ENCODE assay signal across 11 cellular contexts in genomic region chr6:4402477-4402976, GRCh38.
DNase-seq lines count a peak whose midpoint lies in the region; ATAC-seq and TF ChIP-seq lines count a peak whose summit lies in the region.
"Had no signal": no experiment of that assay in that cellular context is flagged by ENCODE, and none has a peak within 500 bp of the region (broad histone marks: within the 10 kb centered on the region; RNA-seq: fewer than 3 reads in every experiment).

No MANE protein-coding gene starts in this region.

- peaks cover 12% of the 10 kb centered on the region for H3K4me1 ChIP-seq in PC-9 (replicated peaks; ENCODE audit: insufficient read depth)

- H3K4me3 Mint-ChIP-seq in nephron, result peak overlapping the region in 1 of 3 experiments; percentile 17

- H3K27ac ChIP-seq in PC-9, result peak overlapping the region; percentile 51; the same call in 1 of the 2 replicates
- H3K27ac ChIP-seq: SK-N-MC had no signal

- CTCF ChIA-PET in PC-9 (lab: Charles Lee), result no interaction called here

- no peaks in the 10 kb centered on the region for H3K36me3 Mint-ChIP-seq in nephron (ENCODE audit: low read depth)

- H3K4me3 ChIP-seq in AG10803 (ENCODE audit: low read length) (no peak overlapping the region), PC-9 (no peak overlapping the region)
- H3K4me3 ChIP-seq: SK-N-MC had no signal

- no peaks in the 10 kb centered on the region for H4K20me1 ChIP-seq in PC-9 (ENCODE audit: insufficient read depth)

- peak overlapping the region in 2 of 3 experiments; percentile 55 to 70 for H3K27ac Mint-ChIP-seq in nephron

- no peak for ATAC-seq in GM21381 (IDR thresholded peaks at IDR 0.05; ENCODE audit: unreplicated experiment)
- ATAC-seq in GM19351 (IDR thresholded peaks at IDR 0.05; ENCODE audit: unreplicated experiment), result no peak

- H3K9me3 Mint-ChIP-seq in nephron, result peaks cover 12% of the 10 kb centered on the region

- BruUV-seq in PC-9 (replicated peaks; lab: Mats Ljungman, UMichigan), result no TSS peak

- peaks cover 5% of the 10 kb centered on the region for H3K27me3 Mint-ChIP-seq in nephron (ENCODE audit: low read depth)

- H3K36me3 ChIP-seq in PC-9 (ENCODE audit: low read depth), result no peaks in the 10 kb centered on the region

- no peak for TF ChIP-seq POLR2A in erythroblast (IDR thresholded peaks at IDR 0.05; ENCODE audit: low read length)

- TF ChIP-seq CTCF in AG10803 (conservative IDR thresholded peaks at IDR 0.05; ENCODE audit: low read length), result no peak
- no peak for TF ChIP-seq CTCF in PC-9 (conservative IDR thresholded peaks at IDR 0.05)
- no peak for TF ChIP-seq CTCF in nephron (IDR thresholded peaks at IDR 0.05; ENCODE audit: unreplicated experiment in 3 of 3)

- intact Hi-C loops in PC-9 (cut with micrococcal nuclease; ENCODE audit: unreplicated experiment), result loop anchor here (1.0 to 5.0 kb wide), 2 partner anchors 45 to 373 kb away; no protein-coding TSS in a partner anchor

- H3K9me2 ChIP-seq in PC-9 (ENCODE audit: insufficient read depth), result no peaks in the 10 kb centered on the region

- peaks cover 78% of the 10 kb centered on the region for H3K4me1 Mint-ChIP-seq in nephron

- H3F3A ChIP-seq in PC-9 (ENCODE audit: insufficient read depth, low read depth), result no peaks in the 10 kb centered on the region

- 0 out of 2 replicates have a peak overlapping the region, but pooled peaks have one; percentile 59 for H2AFZ ChIP-seq in PC-9

- H3K79me2 ChIP-seq in PC-9 (ENCODE audit: low read depth), result no peaks in the 10 kb centered on the region

- DNase-seq in AG10803 (ENCODE audit: low read depth), result peak; percentile 84
- peak; percentile 25 to 40 for DNase-seq in PC-9
- DNase-seq in erythroblast (lab: John Stamatoyannopoulos, UW), result peak; percentile 15 to 34
- no peak for DNase-seq in hippocampal formation (lab: John Stamatoyannopoulos, UW)
- DNase-seq in occipital lobe (lab: John Stamatoyannopoulos, UW), result no peak
- DNase-seq: activated naive CD4-positive, alpha-beta T cell treated with anti-CD3 and anti-CD28 coated beads, Interleukin-2, amount 50 U/mL, for 16 hours; DMS79 treated with DMSO at 0.1 percent for 48 hours had no signal

- POLR2A ChIA-PET in PC-9 (lab: Charles Lee; ENCODE audit: unreplicated experiment), result interaction anchor here (0.6 kb wide), 1 partner anchor 122 kb away, joined by 3 read pairs; no protein-coding TSS in a partner anchor

- no peak overlapping the region for H3K4me2 ChIP-seq in PC-9

- no peaks in the 10 kb centered on the region for H3K9me3 ChIP-seq in PC-9 (ENCODE audit: insufficient read depth, low read depth)

- H3K27me3 ChIP-seq in PC-9 (ENCODE audit: insufficient read depth, low read depth), result no peaks in the 10 kb centered on the region

Comparison
In these comparisons a context has a peak if more than half of its experiments do, and no peak if none do; other contexts are left out.
1. DNase-seq: peak in AG10803 (single experiment), PC-9 (2 of 2) and erythroblast (2 of 2); none in hippocampal formation (0 of 2) and occipital lobe (single experiment).